In genomic region chr6:5323979-5324378, GRCh38 we compare ENCODE assay signal across 1 cellular context.
A peak's percentile ranks its signal among the peaks of the same experiment; 100 is the strongest.
TF ChIP-seq lines count a peak whose summit lies in the region.

No MANE protein-coding gene starts in this region.

TF ChIP-seq in HEK293, 187 proteins besides CTCF, POLR2A, EP300 and RAD21 (continued from another document and continues in another):
- TF ChIP-seq ZNF777 (tag by site-specific recombination; IDR thresholded peaks at IDR 0.05; ENCODE audit: borderline replicate concordance) (no peak), ZNF138 (tag by site-specific recombination; IDR thresholded peaks at IDR 0.05; ENCODE audit: borderline replicate concordance) (no peak), REPIN1 (tag by site-specific recombination; IDR thresholded peaks at IDR 0.05; ENCODE audit: low read depth) (no peak), ZNF544 (tag by site-specific recombination; IDR thresholded peaks at IDR 0.05) (no peak), ZBTB1 (tag by site-specific recombination; IDR thresholded peaks at IDR 0.05) (no peak), ZNF610 (tag by site-specific recombination; IDR thresholded peaks at IDR 0.05; ENCODE audit: borderline replicate concordance) (peak; percentile 59; the same call in 1 of the 2 replicates), ZNF248 (tag by site-specific recombination; IDR thresholded peaks at IDR 0.05) (no peak), ZNF214 (tag by site-specific recombination; IDR thresholded peaks at IDR 0.05; ENCODE audit: borderline replicate concordance) (no peak; the same call in 1 of the 2 replicates), ZNF660 (tag by site-specific recombination; IDR thresholded peaks at IDR 0.05) (no peak), ZNF664 (tag by site-specific recombination; IDR thresholded peaks at IDR 0.05) (no peak), ZNF433 (tag by site-specific recombination; IDR thresholded peaks at IDR 0.05; ENCODE audit: low read depth) (no peak), ZNF26 (tag by site-specific recombination; IDR thresholded peaks at IDR 0.05) (peak; percentile 62), ZNF211 (tag by site-specific recombination; IDR thresholded peaks at IDR 0.05; ENCODE audit: low read depth) (no peak), ZNF549 (tag by site-specific recombination; IDR thresholded peaks at IDR 0.05) (peak; percentile 38; the same call in 1 of the 2 replicates), ZNF585B (tag by site-specific recombination; IDR thresholded peaks at IDR 0.05) (no peak), KLF8 (tag by site-specific recombination; IDR thresholded peaks at IDR 0.05) (no peak), ZNF555 (tag by site-specific recombination; conservative IDR thresholded peaks at IDR 0.05) (no peak), ZNF529 (tag by site-specific recombination; IDR thresholded peaks at IDR 0.05; ENCODE audit: insufficient replicate concordance) (peak; percentile 87), ZNF596 (tag by site-specific recombination; IDR thresholded peaks at IDR 0.05) (no peak), ZSCAN30 (tag by site-specific recombination; IDR thresholded peaks at IDR 0.05) (0 out of 2 replicates have a peak, but pooled peaks have one; percentile 28), ZNF580 (tag by site-specific recombination; IDR thresholded peaks at IDR 0.05) (0 out of 2 replicates have a peak, but pooled peaks have one; percentile 34), ZNF133 (tag by site-specific recombination; IDR thresholded peaks at IDR 0.05) (no peak), ZNF24 (tag by site-specific recombination; IDR thresholded peaks at IDR 0.05) (no peak), SP7 (tag by site-specific recombination; IDR thresholded peaks at IDR 0.05) (0 out of 2 replicates have a peak, but pooled peaks have one; percentile 18), ELK4 (IDR thresholded peaks at IDR 0.05; ENCODE audit: borderline replicate concordance, low read depth, low read length) (no peak), ZNF621 (tag by site-specific recombination; IDR thresholded peaks at IDR 0.05) (no peak), ZFP69B (tag by site-specific recombination; IDR thresholded peaks at IDR 0.05) (no peak), ZNF341 (tag by site-specific recombination; IDR thresholded peaks at IDR 0.05; ENCODE audit: low read depth) (no peak), ZNF155 (tag by site-specific recombination; IDR thresholded peaks at IDR 0.05) (no peak), ZNF121 (tag by site-specific recombination; IDR thresholded peaks at IDR 0.05) (no peak), ZNF184 (tag by site-specific recombination; IDR thresholded peaks at IDR 0.05) (peak; percentile 91), ZFP37 (tag by site-specific recombination; IDR thresholded peaks at IDR 0.05) (no peak), ZNF626 (tag by site-specific recombination; IDR thresholded peaks at IDR 0.05) (peak; percentile 98), ZNF175 (tag by site-specific recombination; IDR thresholded peaks at IDR 0.05) (no peak), ZNF112 (tag by site-specific recombination; IDR thresholded peaks at IDR 0.05) (0 out of 2 replicates have a peak, but pooled peaks have one; percentile 53), PRDM1 (tag by site-specific recombination; IDR thresholded peaks at IDR 0.05) (no peak), ZNF2 (tag by site-specific recombination; IDR thresholded peaks at IDR 0.05) (0 out of 2 replicates have a peak, but pooled peaks have one; percentile 26), GLI4 (tag by site-specific recombination; IDR thresholded peaks at IDR 0.05) (no peak), ZNF416 (tag by site-specific recombination; IDR thresholded peaks at IDR 0.05) (no peak), SETDB1 (IDR thresholded peaks at IDR 0.05; ENCODE audit: insufficient read length, low read length) (peak; percentile 97), ZNF324 (tag by site-specific recombination; IDR thresholded peaks at IDR 0.05) (no peak)
- TF ChIP-seq, protein P1, sequence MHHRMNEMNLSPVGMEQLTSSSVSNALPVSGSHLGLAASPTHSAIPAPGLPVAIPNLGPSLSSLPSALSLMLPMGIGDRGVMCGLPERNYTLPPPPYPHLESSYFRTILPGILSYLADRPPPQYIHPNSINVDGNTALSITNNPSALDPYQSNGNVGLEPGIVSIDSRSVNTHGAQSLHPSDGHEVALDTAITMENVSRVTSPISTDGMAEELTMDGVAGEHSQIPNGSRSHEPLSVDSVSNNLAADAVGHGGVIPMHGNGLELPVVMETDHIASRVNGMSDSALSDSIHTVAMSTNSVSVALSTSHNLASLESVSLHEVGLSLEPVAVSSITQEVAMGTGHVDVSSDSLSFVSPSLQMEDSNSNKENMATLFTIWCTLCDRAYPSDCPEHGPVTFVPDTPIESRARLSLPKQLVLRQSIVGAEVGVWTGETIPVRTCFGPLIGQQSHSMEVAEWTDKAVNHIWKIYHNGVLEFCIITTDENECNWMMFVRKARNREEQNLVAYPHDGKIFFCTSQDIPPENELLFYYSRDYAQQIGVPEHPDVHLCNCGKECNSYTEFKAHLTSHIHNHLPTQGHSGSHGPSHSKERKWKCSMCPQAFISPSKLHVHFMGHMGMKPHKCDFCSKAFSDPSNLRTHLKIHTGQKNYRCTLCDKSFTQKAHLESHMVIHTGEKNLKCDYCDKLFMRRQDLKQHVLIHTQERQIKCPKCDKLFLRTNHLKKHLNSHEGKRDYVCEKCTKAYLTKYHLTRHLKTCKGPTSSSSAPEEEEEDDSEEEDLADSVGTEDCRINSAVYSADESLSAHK (tag by site-specific recombination; IDR thresholded peaks at IDR 0.05): no peak
- TF ChIP-seq, protein P2, sequence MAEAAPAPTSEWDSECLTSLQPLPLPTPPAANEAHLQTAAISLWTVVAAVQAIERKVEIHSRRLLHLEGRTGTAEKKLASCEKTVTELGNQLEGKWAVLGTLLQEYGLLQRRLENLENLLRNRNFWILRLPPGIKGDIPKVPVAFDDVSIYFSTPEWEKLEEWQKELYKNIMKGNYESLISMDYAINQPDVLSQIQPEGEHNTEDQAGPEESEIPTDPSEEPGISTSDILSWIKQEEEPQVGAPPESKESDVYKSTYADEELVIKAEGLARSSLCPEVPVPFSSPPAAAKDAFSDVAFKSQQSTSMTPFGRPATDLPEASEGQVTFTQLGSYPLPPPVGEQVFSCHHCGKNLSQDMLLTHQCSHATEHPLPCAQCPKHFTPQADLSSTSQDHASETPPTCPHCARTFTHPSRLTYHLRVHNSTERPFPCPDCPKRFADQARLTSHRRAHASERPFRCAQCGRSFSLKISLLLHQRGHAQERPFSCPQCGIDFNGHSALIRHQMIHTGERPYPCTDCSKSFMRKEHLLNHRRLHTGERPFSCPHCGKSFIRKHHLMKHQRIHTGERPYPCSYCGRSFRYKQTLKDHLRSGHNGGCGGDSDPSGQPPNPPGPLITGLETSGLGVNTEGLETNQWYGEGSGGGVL (tag by site-specific recombination; IDR thresholded peaks at IDR 0.05): no peak
- TF ChIP-seq, protein P3, sequence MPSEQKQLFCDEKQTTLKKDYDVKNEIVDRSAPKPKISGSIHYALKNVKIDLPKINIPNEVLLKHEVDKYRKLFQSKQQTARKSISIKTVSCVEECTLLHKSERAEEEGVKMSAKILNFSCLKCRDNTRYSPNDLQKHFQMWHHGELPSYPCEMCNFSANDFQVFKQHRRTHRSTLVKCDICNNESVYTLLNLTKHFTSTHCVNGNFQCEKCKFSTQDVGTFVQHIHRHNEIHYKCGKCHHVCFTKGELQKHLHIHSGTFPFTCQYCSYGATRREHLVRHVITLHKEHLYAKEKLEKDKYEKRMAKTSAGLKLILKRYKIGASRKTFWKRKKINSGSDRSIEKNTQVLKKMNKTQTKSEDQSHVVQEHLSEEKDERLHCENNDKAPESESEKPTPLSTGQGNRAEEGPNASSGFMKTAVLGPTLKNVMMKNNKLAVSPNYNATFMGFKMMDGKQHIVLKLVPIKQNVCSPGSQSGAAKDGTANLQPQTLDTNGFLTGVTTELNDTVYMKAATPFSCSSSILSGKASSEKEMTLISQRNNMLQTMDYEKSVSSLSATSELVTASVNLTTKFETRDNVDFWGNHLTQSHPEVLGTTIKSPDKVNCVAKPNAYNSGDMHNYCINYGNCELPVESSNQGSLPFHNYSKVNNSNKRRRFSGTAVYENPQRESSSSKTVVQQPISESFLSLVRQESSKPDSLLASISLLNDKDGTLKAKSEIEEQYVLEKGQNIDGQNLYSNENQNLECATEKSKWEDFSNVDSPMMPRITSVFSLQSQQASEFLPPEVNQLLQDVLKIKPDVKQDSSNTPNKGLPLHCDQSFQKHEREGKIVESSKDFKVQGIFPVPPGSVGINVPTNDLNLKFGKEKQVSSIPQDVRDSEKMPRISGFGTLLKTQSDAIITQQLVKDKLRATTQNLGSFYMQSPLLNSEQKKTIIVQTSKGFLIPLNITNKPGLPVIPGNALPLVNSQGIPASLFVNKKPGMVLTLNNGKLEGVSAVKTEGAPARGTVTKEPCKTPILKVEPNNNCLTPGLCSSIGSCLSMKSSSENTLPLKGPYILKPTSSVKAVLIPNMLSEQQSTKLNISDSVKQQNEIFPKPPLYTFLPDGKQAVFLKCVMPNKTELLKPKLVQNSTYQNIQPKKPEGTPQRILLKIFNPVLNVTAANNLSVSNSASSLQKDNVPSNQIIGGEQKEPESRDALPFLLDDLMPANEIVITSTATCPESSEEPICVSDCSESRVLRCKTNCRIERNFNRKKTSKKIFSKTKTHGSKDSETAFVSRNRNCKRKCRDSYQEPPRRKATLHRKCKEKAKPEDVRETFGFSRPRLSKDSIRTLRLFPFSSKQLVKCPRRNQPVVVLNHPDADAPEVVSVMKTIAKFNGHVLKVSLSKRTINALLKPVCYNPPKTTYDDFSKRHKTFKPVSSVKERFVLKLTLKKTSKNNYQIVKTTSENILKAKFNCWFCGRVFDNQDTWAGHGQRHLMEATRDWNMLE (tag by site-specific recombination; conservative IDR thresholded peaks at IDR 0.05; ENCODE audit: low read depth): 0 out of 2 replicates have a peak, but pooled peaks have one; percentile 28
- TF ChIP-seq, protein P4, sequence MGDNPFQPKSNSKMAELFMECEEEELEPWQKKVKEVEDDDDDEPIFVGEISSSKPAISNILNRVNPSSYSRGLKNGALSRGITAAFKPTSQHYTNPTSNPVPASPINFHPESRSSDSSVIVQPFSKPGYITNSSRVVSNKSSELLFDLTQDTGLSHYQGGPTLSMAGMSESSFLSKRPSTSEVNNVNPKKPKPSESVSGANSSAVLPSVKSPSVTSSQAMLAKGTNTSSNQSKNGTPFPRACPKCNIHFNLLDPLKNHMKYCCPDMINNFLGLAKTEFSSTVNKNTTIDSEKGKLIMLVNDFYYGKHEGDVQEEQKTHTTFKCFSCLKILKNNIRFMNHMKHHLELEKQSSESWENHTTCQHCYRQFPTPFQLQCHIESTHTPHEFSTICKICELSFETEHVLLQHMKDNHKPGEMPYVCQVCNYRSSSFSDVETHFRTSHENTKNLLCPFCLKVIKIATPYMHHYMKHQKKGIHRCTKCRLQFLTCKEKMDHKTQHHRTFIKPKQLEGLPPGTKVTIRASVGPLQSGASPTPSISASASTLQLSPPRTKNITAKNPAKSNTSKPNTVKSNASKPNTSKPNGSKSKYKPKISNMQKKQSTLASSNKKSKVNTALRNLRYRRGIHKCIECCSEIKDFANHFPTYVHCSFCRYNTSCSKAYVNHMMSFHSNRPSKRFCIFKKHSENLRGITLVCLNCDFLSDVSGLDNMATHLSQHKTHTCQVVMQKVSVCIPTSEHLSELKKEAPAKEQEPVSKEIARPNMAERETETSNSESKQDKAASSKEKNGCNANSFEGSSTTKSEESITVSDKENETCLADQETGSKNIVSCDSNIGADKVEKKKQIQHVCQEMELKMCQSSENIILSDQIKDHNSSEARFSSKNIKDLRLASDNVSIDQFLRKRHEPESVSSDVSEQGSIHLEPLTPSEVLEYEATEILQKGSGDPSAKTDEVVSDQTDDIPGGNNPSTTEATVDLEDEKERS (tag by site-specific recombination; IDR thresholded peaks at IDR 0.05): peak; percentile 92
- TF ChIP-seq, protein P5, sequence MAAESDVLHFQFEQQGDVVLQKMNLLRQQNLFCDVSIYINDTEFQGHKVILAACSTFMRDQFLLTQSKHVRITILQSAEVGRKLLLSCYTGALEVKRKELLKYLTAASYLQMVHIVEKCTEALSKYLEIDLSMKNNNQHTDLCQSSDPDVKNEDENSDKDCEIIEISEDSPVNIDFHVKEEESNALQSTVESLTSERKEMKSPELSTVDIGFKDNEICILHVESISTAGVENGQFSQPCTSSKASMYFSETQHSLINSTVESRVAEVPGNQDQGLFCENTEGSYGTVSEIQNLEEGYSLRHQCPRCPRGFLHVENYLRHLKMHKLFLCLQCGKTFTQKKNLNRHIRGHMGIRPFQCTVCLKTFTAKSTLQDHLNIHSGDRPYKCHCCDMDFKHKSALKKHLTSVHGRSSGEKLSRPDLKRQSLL (tag by site-specific recombination; IDR thresholded peaks at IDR 0.05): no peak
- TF ChIP-seq, protein P6, sequence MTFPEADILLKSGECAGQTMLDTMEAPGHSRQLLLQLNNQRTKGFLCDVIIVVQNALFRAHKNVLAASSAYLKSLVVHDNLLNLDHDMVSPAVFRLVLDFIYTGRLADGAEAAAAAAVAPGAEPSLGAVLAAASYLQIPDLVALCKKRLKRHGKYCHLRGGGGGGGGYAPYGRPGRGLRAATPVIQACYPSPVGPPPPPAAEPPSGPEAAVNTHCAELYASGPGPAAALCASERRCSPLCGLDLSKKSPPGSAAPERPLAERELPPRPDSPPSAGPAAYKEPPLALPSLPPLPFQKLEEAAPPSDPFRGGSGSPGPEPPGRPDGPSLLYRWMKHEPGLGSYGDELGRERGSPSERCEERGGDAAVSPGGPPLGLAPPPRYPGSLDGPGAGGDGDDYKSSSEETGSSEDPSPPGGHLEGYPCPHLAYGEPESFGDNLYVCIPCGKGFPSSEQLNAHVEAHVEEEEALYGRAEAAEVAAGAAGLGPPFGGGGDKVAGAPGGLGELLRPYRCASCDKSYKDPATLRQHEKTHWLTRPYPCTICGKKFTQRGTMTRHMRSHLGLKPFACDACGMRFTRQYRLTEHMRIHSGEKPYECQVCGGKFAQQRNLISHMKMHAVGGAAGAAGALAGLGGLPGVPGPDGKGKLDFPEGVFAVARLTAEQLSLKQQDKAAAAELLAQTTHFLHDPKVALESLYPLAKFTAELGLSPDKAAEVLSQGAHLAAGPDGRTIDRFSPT (tag by site-specific recombination; IDR thresholded peaks at IDR 0.05): no peak
